23 cellular contexts compared by ENCODE assay signal in genomic region chr13:43728411-43728810, GRCh38. TPM values are rescaled to one million over a fixed set of nuclear protein-coding genes. Genes with fewer than 3 reads are reported as not detected.
"Had no signal": no experiment of that assay in that cellular context is flagged by ENCODE, and none has a peak within 500 bp of the region (broad histone marks: within the 10 kb centered on the region; RNA-seq: fewer than 3 reads in every experiment).

No MANE protein-coding gene starts in this region.

- H3K4me1 ChIP-seq: neural progenitor cell, right atrium auricular region, spleen had no signal

- H3K4me3 ChIP-seq: coronary artery, neural progenitor cell, right atrium auricular region, spleen, thoracic aorta, uterus had no signal

- H3K9me3 ChIP-seq: right atrium auricular region, spleen, thoracic aorta, uterus had no signal

- H3K36me3 ChIP-seq: neural progenitor cell, right atrium auricular region, spleen, thoracic aorta, uterus had no signal

- H3K27ac ChIP-seq: coronary artery, neural progenitor cell, right atrium auricular region, spleen, thoracic aorta, uterus had no signal

- ATAC-seq: activated CD8-positive, alpha-beta T cell treated with anti-CD3 and anti-CD28 coated beads for 36 hours; activated naive CD8-positive, alpha-beta T cell treated with anti-CD3 and anti-CD28 coated beads, Interleukin-2, amount 50 U/mL, for 24 hours; effector memory CD8-positive, alpha-beta T cell; natural killer cell; stimulated activated naive CD8-positive, alpha-beta T cell treated with anti-CD3 and anti-CD28 coated beads, Interleukin-15, Interleukin-2, amounts not matched to agents 100 U/mL and 50 U/mL, for 24 hours had no signal

- DNase-seq: activated B cell treated with CpG ODN at 0.5 μM for 24 hours; activated CD4-positive, alpha-beta T cell treated with anti-CD3 and anti-CD28 coated beads, Interleukin-2, amount 50 U/mL, for 1 hour; activated CD8-positive, alpha-beta T cell treated with anti-CD3 and anti-CD28 coated beads for 36 hours; activated naive CD8-positive, alpha-beta T cell treated with anti-CD3 and anti-CD28 coated beads, Interleukin-2, amount 50 U/mL, for 24 hours; activated T-cell treated with anti-CD3 and anti-CD28 coated beads, Interleukin-2, amount 50 U/mL, for 48 hours; cerebellar nuclear complex; effector memory CD8-positive, alpha-beta T cell; erythroblast; foreskin melanocyte; kidney glomerular epithelial cell; mammary epithelial cell; midbrain; natural killer cell; occipital lobe; spleen; stimulated activated CD4-positive, alpha-beta T cell treated with anti-CD3 and anti-CD28 coated beads, Interleukin-4, amount 100 ng/mL, for 1 hour; stimulated activated naive CD8-positive, alpha-beta T cell treated with anti-CD3 and anti-CD28 coated beads, Interleukin-15, Interleukin-2, amounts not matched to agents 100 U/mL and 50 U/mL, for 24 hours; T-helper 1 cell; uterus had no signal

- H3K27me3 ChIP-seq: neural progenitor cell, right atrium auricular region, spleen, uterus had no signal

RNA-seq across cellular contexts. Expression of gene ENOX1, which starts 58.4 kb away (rescaled TPM):
- total RNA-seq: activated B cell treated with CpG ODN at 0.5 μM for 24 hours, natural killer cell had no signal
